Comparison of ENCODE assay signal across 27 cellular contexts in the genomic region with DNA sequence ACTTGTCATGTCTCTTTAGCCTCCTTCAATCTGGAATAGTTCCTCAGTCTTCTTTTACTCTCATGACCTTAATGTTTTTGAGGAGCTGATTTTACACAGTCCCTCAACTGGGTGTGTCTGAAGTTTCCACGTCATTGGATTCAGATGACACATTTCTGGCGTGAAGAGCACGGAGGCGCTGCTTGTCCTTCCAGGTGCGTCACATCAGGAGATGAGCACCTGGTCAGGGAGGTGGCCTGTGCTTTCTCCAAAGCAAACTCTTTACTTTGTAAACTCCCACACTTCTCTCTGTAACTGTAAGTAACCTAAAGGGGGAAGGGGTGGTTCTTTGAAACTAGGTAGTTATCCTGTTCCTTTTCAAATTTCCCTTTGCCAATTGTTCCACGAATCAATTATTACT. TPM values are rescaled to one million over a fixed set of nuclear protein-coding genes. Genes with fewer than 3 reads are reported as not detected.
A peak's percentile ranks its signal among the peaks of the same experiment; 100 is the strongest.
DNase-seq lines count a peak whose midpoint lies in the region; ATAC-seq and TF ChIP-seq lines count a peak whose summit lies in the region.
"Had no signal": no experiment of that assay in that cellular context is flagged by ENCODE, and none has a peak within 500 bp of the region (broad histone marks: within the 10 kb centered on the region; RNA-seq: fewer than 3 reads in every experiment).

No MANE protein-coding gene starts in this region.

- no peak overlapping the region for H3K4me3 ChIP-seq in PC-9
- H3K4me3 ChIP-seq: ascending aorta, lung, pancreas, right atrium auricular region, SJCRH30, spleen, tibial artery had no signal

- peak; percentile 22 for DNase-seq in NCI-H146 (lab: John Stamatoyannopoulos, UW)
- DNase-seq in NCI-H146 treated with DMSO at 0.1 percent for 48 hours (lab: John Stamatoyannopoulos, UW; ENCODE audit: unreplicated experiment), result no peak
- DNase-seq in COLO668 (lab: John Stamatoyannopoulos, UW; ENCODE audit: unreplicated experiment), result peak; percentile 1
- peak; percentile 11 for DNase-seq in NCI-H69 (lab: John Stamatoyannopoulos, UW)
- peak in 1 of 2 donors; percentile 30 for DNase-seq in foreskin keratinocyte
- no peak for DNase-seq in PC-9
- DNase-seq in NCI-H1105 (lab: John Stamatoyannopoulos, UW), result no peak
- no peak for DNase-seq in activated gamma-delta T cell (lab: John Stamatoyannopoulos, UW)
- DNase-seq: activated CD8-positive, alpha-beta memory T cell treated with anti-CD3 and anti-CD28 coated beads for 24 hours; activated T-cell treated with anti-CD3 and anti-CD28 coated beads, Interleukin-2, amount 50 U/mL, for 1 hour; caudate nucleus; GDM1; KBM-7; kidney glomerular epithelial cell; MM.1S; NCI-H1694; NCI-H226; pancreas; SJCRH30; spleen; stimulated activated CD4-positive, alpha-beta T cell treated with anti-CD3 and anti-CD28 coated beads, Interleukin-2, amount 100 ng/mL, for 48 hours; stimulated activated naive CD4-positive, alpha-beta T cell; T-cell; tibial artery had no signal

- no peak overlapping the region for H2AFZ ChIP-seq in PC-9

- H3K27me3 ChIP-seq in foreskin keratinocyte (no peaks in the 10 kb centered on the region), PC-9 (ENCODE audit: insufficient read depth, low read depth) (no peaks in the 10 kb centered on the region)
- H3K27me3 ChIP-seq: ascending aorta, pancreas, right atrium auricular region, SJCRH30, spleen, tibial artery had no signal

- H3K79me2 ChIP-seq in PC-9 (ENCODE audit: low read depth), result peaks cover 4% of the 10 kb centered on the region; the same call in 1 of the 2 replicates

- BruUV-seq in PC-9 (replicated peaks; lab: Mats Ljungman, UMichigan), result no TSS peak

- intact Hi-C loops in PC-9 (cut with micrococcal nuclease; ENCODE audit: unreplicated experiment), result no loop called here

- POLR2A ChIA-PET in PC-9 (lab: Charles Lee; ENCODE audit: unreplicated experiment), result no interaction called here

- no peaks in the 10 kb centered on the region for H3K9me3 ChIP-seq in PC-9 (ENCODE audit: insufficient read depth, low read depth)
- H3K9me3 ChIP-seq: ascending aorta, pancreas, right atrium auricular region, SJCRH30, spleen, tibial artery had no signal

- CTCF ChIA-PET in PC-9 (lab: Charles Lee), result no interaction called here

- peaks cover 21% of the 10 kb centered on the region; the same call in 1 of the 2 replicates for H3F3A ChIP-seq in PC-9 (ENCODE audit: insufficient read depth, low read depth)

- H3K4me1 ChIP-seq in foreskin keratinocyte (no peaks in the 10 kb centered on the region), PC-9 (replicated peaks; ENCODE audit: insufficient read depth) (no peaks in the 10 kb centered on the region)
- H3K4me1 ChIP-seq: ascending aorta, SJCRH30, tibial artery had no signal

- 0 out of 2 replicates have a peak, but pooled peaks cover 3% of the 10 kb centered on the region for H3K9me2 ChIP-seq in PC-9 (ENCODE audit: insufficient read depth)

- 0 out of 2 replicates have a peak, but pooled peaks cover 5% of the 10 kb centered on the region for H3K36me3 ChIP-seq in PC-9 (ENCODE audit: low read depth)

- no peak overlapping the region for H3K4me2 ChIP-seq in PC-9

- no peak for TF ChIP-seq CTCF in foreskin keratinocyte (conservative IDR thresholded peaks at IDR 0.05)
- TF ChIP-seq CTCF in PC-9 (conservative IDR thresholded peaks at IDR 0.05), result no peak

- ATAC-seq in foreskin keratinocyte, result peak; percentile 55
- ATAC-seq: T-cell had no signal

- 0 out of 2 replicates have a peak, but pooled peaks cover 3% of the 10 kb centered on the region for H4K20me1 ChIP-seq in PC-9 (ENCODE audit: insufficient read depth)

- H3K27ac ChIP-seq in foreskin keratinocyte (peak overlapping the region; percentile 47), PC-9 (no peak overlapping the region)
- H3K27ac ChIP-seq: ascending aorta, pancreas, right atrium auricular region, SJCRH30, spleen, tibial artery had no signal

RNA-seq across cellular contexts. Expression of a gene that starts 52.5 kb away (rescaled TPM):
- total RNA-seq in foreskin keratinocyte (5.3 and 5.9 TPM in 2 replicates), PC-9 (2021) (60.7 and 72.3 TPM in 2 replicates)
- 4.5 and 4.7 TPM in 2 replicates for polyA plus RNA-seq in foreskin keratinocyte

RNA-seq across cellular contexts. Expression of a gene that starts 58.4 kb away (rescaled TPM):
- total RNA-seq in foreskin keratinocyte (19.7 and 20.6 TPM in 2 replicates), PC-9 (2021) (40.2 and 46.2 TPM in 2 replicates)
- 16.3 and 18.5 TPM in 2 replicates for polyA plus RNA-seq in foreskin keratinocyte

Comparison
In these comparisons a context has a peak if more than half of its experiments do, and no peak if none do; other contexts are left out.
1. DNase-seq: peak in NCI-H146 (single experiment), COLO668 (single experiment) and NCI-H69 (single experiment); none in NCI-H146 treated with DMSO at 0.1 percent for 48 hours (single experiment), PC-9 (0 of 2), NCI-H1105 (single experiment) and activated gamma-delta T cell (single experiment).